ENCODE assay signal across 13 cellular contexts in the genomic region with DNA sequence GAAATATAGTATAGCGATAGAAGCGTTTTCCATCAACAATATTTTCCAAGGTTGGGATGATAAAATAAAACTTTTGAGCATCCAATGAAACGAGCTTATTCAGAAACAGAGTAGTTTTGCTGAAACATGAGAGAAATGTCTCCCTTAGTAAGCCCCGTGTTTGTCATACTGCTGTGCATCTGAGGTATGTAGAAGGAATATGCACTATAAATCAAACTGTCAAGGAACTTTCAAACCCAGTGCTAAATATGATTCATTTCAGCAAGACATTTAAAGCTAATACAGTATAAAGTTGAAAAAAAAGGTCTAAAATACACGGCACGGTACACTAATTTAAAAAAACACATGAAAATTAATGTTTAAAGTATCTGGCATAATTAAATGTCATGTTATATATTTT.
"Had no signal": no experiment of that assay in that cellular context is flagged by ENCODE, and none has a peak within 500 bp of the region (broad histone marks: within the 10 kb centered on the region; RNA-seq: fewer than 3 reads in every experiment).

No MANE protein-coding gene starts in this region.

- H3K4me1 ChIP-seq: ascending aorta, gastroesophageal sphincter, left ventricle myocardium inferior, tibial artery had no signal

- ATAC-seq: activated CD4-positive, CD25-positive, alpha-beta regulatory T cell treated with anti-CD3 and anti-CD28 coated beads, Interleukin-2, amount 50 U/mL, for 24 hours; gastroesophageal sphincter; natural killer cell treated with Interleukin-12 subunit alpha and Interleukin-12 subunit beta and Interleukin-15 and Interleukin-18, amount 100 ng/mL, for 72 hours; stimulated activated naive B cell treated with anti-CD40 and anti-IgM and Interleukin-4, amounts not matched to agents 10 μg/mL and 1 μg/mL and 100 μg/mL, for 72 hours had no signal

- H3K36me3 ChIP-seq: ascending aorta, gastroesophageal sphincter, left ventricle myocardium inferior, tibial artery had no signal

- H3K4me3 ChIP-seq: ascending aorta, gastroesophageal sphincter, left ventricle myocardium inferior, tibial artery had no signal

- DNase-seq: activated naive CD8-positive, alpha-beta T cell treated with anti-CD3 and anti-CD28 coated beads, Interleukin-2, amount 10 ng/mL, durations not matched to agents 7 days and 5 days; dermis blood vessel endothelial cell; endodermal cell; left ventricle myocardium inferior; posterior cingulate gyrus; stimulated activated CD4-positive, alpha-beta T cell treated with anti-CD3 and anti-CD28 coated beads, Interleukin-15, amount 100 ng/mL, for 24 hours; stimulated activated CD4-positive, alpha-beta T cell treated with anti-CD3 and anti-CD28 coated beads, Interleukin-4, amount 100 ng/mL, for 1 hour; stimulated activated naive B cell treated with anti-CD40 and anti-IgM and Interleukin-4, amounts not matched to agents 10 μg/mL and 1 μg/mL and 100 μg/mL, for 72 hours; tibial artery had no signal

- H3K9me3 ChIP-seq: ascending aorta, gastroesophageal sphincter, left ventricle myocardium inferior, tibial artery had no signal

- H3K27me3 ChIP-seq: ascending aorta, gastroesophageal sphincter, tibial artery had no signal

- H3K27ac ChIP-seq: ascending aorta, gastroesophageal sphincter, left ventricle myocardium inferior, tibial artery had no signal
